4 cellular contexts compared by ENCODE assay signal in the genomic region with DNA sequence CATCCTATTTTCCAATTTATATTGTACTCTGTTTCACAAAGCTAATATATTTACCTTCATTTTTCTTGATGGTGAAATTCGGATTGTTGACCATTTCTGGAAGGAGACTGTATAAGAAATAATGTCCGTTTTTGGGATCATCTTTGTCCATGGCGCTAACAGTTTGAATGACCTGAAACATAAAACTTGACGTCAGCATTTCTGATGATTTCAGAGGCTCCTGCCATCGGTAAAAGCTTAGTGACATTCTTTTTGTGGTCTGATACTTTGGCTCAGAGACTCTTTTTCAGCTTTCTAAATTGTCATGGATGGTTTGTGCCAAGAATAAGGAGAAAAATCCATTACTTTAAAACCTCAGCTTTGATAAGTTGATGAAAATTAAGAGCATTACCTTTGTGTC.
TF ChIP-seq lines count a peak whose summit lies in the region.

No MANE protein-coding gene starts in this region.

TF ChIP-seq in HepG2, 621 proteins besides CTCF, POLR2A, EP300 and RAD21:
- peak; percentile 75 to 85 for TF ChIP-seq MAFK (conservative IDR thresholded peaks at IDR 0.05 in 1 of 2, IDR thresholded peaks at IDR 0.05 in 1 of 2; ENCODE audit: low read length in 2 of 2)
- no peak for TF ChIP-seq SSRP1 (CRISPR knock-in tag; IDR thresholded peaks at IDR 0.05)
- TF ChIP-seq MAFF (IDR thresholded peaks at IDR 0.05; ENCODE audit: low read depth, low read length): peak; percentile 64

TF ChIP-seq in A549, 52 proteins besides CTCF, POLR2A, EP300 and RAD21:
- no peak for TF ChIP-seq MAZ (IDR thresholded peaks at IDR 0.05; ENCODE audit: borderline replicate concordance, low read depth, low read length)
- no peak for TF ChIP-seq FOXS1 (CRISPR knock-in tag; IDR thresholded peaks at IDR 0.05)
- TF ChIP-seq SMC3 (IDR thresholded peaks at IDR 0.05): no peak
- TF ChIP-seq MAFK (IDR thresholded peaks at IDR 0.05; ENCODE audit: partially characterized antibody): peak; percentile 54
TF ChIP-seq in A549: peak in this region for 1.

TF ChIP-seq in IMR-90, 13 proteins besides CTCF, POLR2A, EP300 and RAD21:
- TF ChIP-seq MAFK (IDR thresholded peaks at IDR 0.05; ENCODE audit: low read depth, low read length) (peak; percentile 33; the same call in 1 of the 2 replicates), RFX5 (IDR thresholded peaks at IDR 0.05; ENCODE audit: low read depth, low read length) (no peak)

TF ChIP-seq in K562, 482 proteins besides CTCF, POLR2A, EP300 and RAD21:
- TF ChIP-seq MAFK (IDR thresholded peaks at IDR 0.05; ENCODE audit: low read length) (no peak; the same call in 1 of the 2 replicates), CBX5 (IDR thresholded peaks at IDR 0.05; ENCODE audit: borderline replicate concordance, low read depth) (no peak), MAFG (tag; conservative IDR thresholded peaks at IDR 0.05) (0 out of 2 replicates have a peak, but pooled peaks have one; percentile 6), SIN3B (IDR thresholded peaks at IDR 0.05; ENCODE audit: low read depth) (no peak), L3MBTL2 (IDR thresholded peaks at IDR 0.05) (no peak), TAF9B (IDR thresholded peaks at IDR 0.05; ENCODE audit: partially characterized antibody) (no peak)
